Comparison of ENCODE assay signal across 14 cellular contexts in genomic region chr1:78263459-78263858, GRCh38.
A peak's percentile ranks its signal among the peaks of the same experiment; 100 is the strongest.
DNase-seq lines count a peak whose midpoint lies in the region; ATAC-seq lines count a peak whose summit lies in the region.
"Had no signal": no experiment of that assay in that cellular context is flagged by ENCODE, and none has a peak within 500 bp of the region (broad histone marks: within the 10 kb centered on the region; RNA-seq: fewer than 3 reads in every experiment).

No MANE protein-coding gene starts in this region.

- no peak overlapping the region for H3K27ac Mint-ChIP-seq in stimulated activated memory B cell treated with anti-CD40 and anti-IgM and Interleukin-4, amounts not matched to agents 10 μg/mL and 1 μg/mL and 100 μg/mL, for 72 hours
- H3K27ac Mint-ChIP-seq: B cell; CD4-positive, alpha-beta T cell had no signal

- no peak overlapping the region for H3K4me3 Mint-ChIP-seq in stimulated activated memory B cell treated with anti-CD40 and anti-IgM and Interleukin-4, amounts not matched to agents 10 μg/mL and 1 μg/mL and 100 μg/mL, for 72 hours
- H3K4me3 Mint-ChIP-seq: B cell; CD4-positive, alpha-beta T cell had no signal

- H3K9me3 Mint-ChIP-seq in stimulated activated memory B cell treated with anti-CD40 and anti-IgM and Interleukin-4, amounts not matched to agents 10 μg/mL and 1 μg/mL and 100 μg/mL, for 72 hours, result peaks cover 8% of the 10 kb centered on the region

- no peaks in the 10 kb centered on the region for H3K27me3 Mint-ChIP-seq in stimulated activated memory B cell treated with anti-CD40 and anti-IgM and Interleukin-4, amounts not matched to agents 10 μg/mL and 1 μg/mL and 100 μg/mL, for 72 hours
- H3K27me3 Mint-ChIP-seq: B cell; CD4-positive, alpha-beta T cell had no signal

- intact Hi-C loops in Right ventricle myocardium inferior (cut with DNase I), result no loop called here
- intact Hi-C loops in Right ventricle myocardium superior (cut with DNase I), result no loop called here

- DNase-seq in Right ventricle myocardium inferior (ENCODE audit: missing footprints) (peak; percentile 68), Right ventricle myocardium superior (no peak), myocyte (ENCODE audit: low read depth) (peak; percentile 33), NCI-H1930 (lab: John Stamatoyannopoulos, UW) (no peak), hippocampal formation (lab: John Stamatoyannopoulos, UW) (no peak)
- DNase-seq: 8988T; C1 segment of cervical spinal cord; CD4-positive, alpha-beta T cell; DMS79 treated with DMSO at 0.1 percent for 48 hours; EL had no signal

- no peaks in the 10 kb centered on the region for H3K4me1 Mint-ChIP-seq in stimulated activated memory B cell treated with anti-CD40 and anti-IgM and Interleukin-4, amounts not matched to agents 10 μg/mL and 1 μg/mL and 100 μg/mL, for 72 hours
- H3K4me1 Mint-ChIP-seq: B cell had no signal

- no peak for ATAC-seq in Right ventricle myocardium inferior
- ATAC-seq in Right ventricle myocardium superior (ENCODE audit: poor library complexity), result no peak
- ATAC-seq in stimulated activated memory B cell treated with anti-CD40 and anti-IgM and Interleukin-4, amounts not matched to agents 10 μg/mL and 1 μg/mL and 100 μg/mL, for 72 hours, result peak; percentile 57
- ATAC-seq in GM21423 (IDR thresholded peaks at IDR 0.05; ENCODE audit: unreplicated experiment), result no peak
- ATAC-seq: HepG2 had no signal

- H3K36me3 Mint-ChIP-seq in stimulated activated memory B cell treated with anti-CD40 and anti-IgM and Interleukin-4, amounts not matched to agents 10 μg/mL and 1 μg/mL and 100 μg/mL, for 72 hours, result no peaks in the 10 kb centered on the region

Comparison
In these comparisons a context has a peak if more than half of its experiments do, and no peak if none do; other contexts are left out.
1. DNase-seq: peak in Right ventricle myocardium inferior (single experiment) and myocyte (single experiment); none in Right ventricle myocardium superior (single experiment), NCI-H1930 (0 of 2) and hippocampal formation (0 of 2).